Comparison of ENCODE assay signal across 8 cellular contexts in the genomic region with DNA sequence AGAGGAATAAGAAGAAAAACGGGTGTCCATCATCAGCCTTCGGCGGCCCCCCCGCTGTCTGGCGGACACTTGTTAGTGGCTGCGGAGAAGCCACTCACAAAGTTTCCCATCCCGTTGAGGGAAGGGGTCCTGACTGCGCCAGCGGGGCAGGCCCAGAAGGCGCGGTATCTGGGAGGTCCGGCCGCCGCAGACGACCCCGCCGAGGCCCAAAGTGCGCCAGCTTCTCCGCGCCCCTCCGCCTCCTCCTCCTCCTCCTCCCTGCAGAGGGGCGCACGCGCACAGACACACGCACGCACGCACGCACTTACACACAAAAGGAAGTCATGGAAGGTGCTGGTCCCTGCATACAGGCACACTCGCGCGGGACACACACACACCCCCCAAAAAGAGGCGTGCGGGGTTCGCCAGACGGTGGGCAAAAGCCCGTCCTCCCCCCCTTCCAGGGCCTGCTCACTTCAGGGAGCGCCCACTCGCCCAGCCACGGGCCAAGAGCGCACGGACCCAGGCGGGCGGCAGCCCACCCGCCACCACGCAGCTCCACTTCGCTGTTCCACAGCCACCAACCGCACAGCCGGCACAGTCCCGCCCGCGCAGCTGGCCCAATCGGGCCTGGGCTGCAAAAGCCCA. TPM values are rescaled to one million over a fixed set of nuclear protein-coding genes. Genes with fewer than 3 reads are reported as not detected.
A peak's percentile ranks its signal among the peaks of the same experiment; 100 is the strongest.
DNase-seq lines count a peak whose midpoint lies in the region; ATAC-seq, FAIRE-seq and TF ChIP-seq lines count a peak whose summit lies in the region.

No MANE protein-coding gene starts in this region.

- peak overlapping the region; percentile 66 for H3K4me2 ChIP-seq in endothelial cell of umbilical vein (ENCODE audit: insufficient read depth, low read length)

- H3K9ac ChIP-seq in endothelial cell of umbilical vein (replicated peaks; ENCODE audit: extremely low read depth, insufficient read depth, low read length): no peak overlapping the region
- H3K9ac ChIP-seq in muscle layer of colon (ENCODE audit: low read length): peak overlapping the region; percentile 46

- peaks cover 91% of the 10 kb centered on the region for H3K79me2 ChIP-seq in endothelial cell of umbilical vein (ENCODE audit: control insufficient read depth, insufficient read depth, low read length)

- BruUV-seq in endothelial cell of umbilical vein (replicated peaks; lab: Mats Ljungman, UMichigan): no TSS peak

- peaks cover 13% of the 10 kb centered on the region for H4K20me1 ChIP-seq in endothelial cell of umbilical vein (replicated peaks; ENCODE audit: control insufficient read depth, extremely low read depth, insufficient read depth, low read length)

- POLR2A ChIA-PET in activated CD8-positive, alpha-beta T cell treated with anti-CD3 and anti-CD28 coated beads for 36 hours (lab: Charles Lee): interaction anchor here (0.7 to 2.4 kb wide), 6 partner anchors 10 to 46 kb away, joined by 3 to 12 read pairs (median 4); partner anchors contain the start of gene ZNF148
- POLR2A ChIA-PET in endothelial cell of umbilical vein (lab: Charles Lee): no interaction called here

- TF ChIP-seq CTCF in AG10803 (conservative IDR thresholded peaks at IDR 0.05; ENCODE audit: low read length) (no peak), endothelial cell of umbilical vein (IDR thresholded peaks at IDR 0.05; ENCODE audit: extremely low read depth in 1 of 2, insufficient read depth in 1 of 2, low read depth in 1 of 2, low read length in 2 of 2) (no peak)
- no peak for TF ChIP-seq CTCF in activated CD8-positive, alpha-beta T cell treated with anti-CD3 and anti-CD28 coated beads for 36 hours (IDR thresholded peaks at IDR 0.05)

- intact Hi-C loops in activated CD8-positive, alpha-beta T cell treated with anti-CD3 and anti-CD28 coated beads for 36 hours (cut with micrococcal nuclease): loop anchor here (10.0 kb wide), 1 partner anchor 302 kb away; the partner anchor contains the start of gene HEG1
- intact Hi-C loops in endothelial cell of umbilical vein (cut with micrococcal nuclease): no loop called here

- H3K36me3 Mint-ChIP-seq in activated CD8-positive, alpha-beta T cell treated with anti-CD3 and anti-CD28 coated beads for 36 hours (ENCODE audit: low read depth): peaks cover 9% of the 10 kb centered on the region

- TF ChIP-seq POLR2A in endothelial cell of umbilical vein (IDR thresholded peaks at IDR 0.05; ENCODE audit: low read depth, low read length): no peak

- no peaks in the 10 kb centered on the region for H3K9me3 ChIP-seq in endothelial cell of umbilical vein (replicated peaks; ENCODE audit: control insufficient read depth, insufficient read depth, low read length)
- no peaks in the 10 kb centered on the region for H3K9me3 ChIP-seq in muscle layer of colon (ENCODE audit: low read length)

- no peaks in the 10 kb centered on the region for H3K9me3 Mint-ChIP-seq in activated CD8-positive, alpha-beta T cell treated with anti-CD3 and anti-CD28 coated beads for 36 hours

- no peaks in the 10 kb centered on the region for H3K27me3 Mint-ChIP-seq in activated CD8-positive, alpha-beta T cell treated with anti-CD3 and anti-CD28 coated beads for 36 hours

- dilution Hi-C loops in endothelial cell of umbilical vein (cut with MboI; ENCODE audit: extremely low pct_ligation_motif_present, low sequenced_read_pairs): no loop called here

- no peaks in the 10 kb centered on the region for H3K9me1 ChIP-seq in endothelial cell of umbilical vein (replicated peaks; ENCODE audit: control insufficient read depth, extremely low read depth, insufficient read depth, low read length)

- peak overlapping the region; percentile 64 for H3K4me3 ChIP-seq in AG10803 (ENCODE audit: low read length)
- H3K4me3 ChIP-seq in endothelial cell of umbilical vein (replicated peaks in 1 of 3; ENCODE audit: insufficient read depth in 1 of 3, low read depth in 1 of 3, low read length in 3 of 3): peak overlapping the region; percentile 30 to 64 (median 52)
- peak overlapping the region; percentile 61 to 80 for H3K4me3 ChIP-seq in muscle layer of colon (ENCODE audit: low read depth in 1 of 2, low read length in 2 of 2)

- H3K27me3 ChIP-seq in endothelial cell of umbilical vein (ENCODE audit: control insufficient read depth in 2 of 2, insufficient read depth in 2 of 2, low read length in 2 of 2): no peaks in the 10 kb centered on the region
- H3K27me3 ChIP-seq in muscle layer of colon (ENCODE audit: control insufficient read depth in 1 of 2, insufficient read depth in 2 of 2, low read length in 2 of 2): no peaks in the 10 kb centered on the region

- DNase-seq in AG10803 (ENCODE audit: low read depth) (peak; percentile 44), GM19238 (ENCODE audit: insufficient read length, low spot score) (peak; percentile 60), KG1 (lab: John Stamatoyannopoulos, UW) (peak; percentile 43), endothelial cell of umbilical vein (ENCODE audit: low read depth, low spot score) (peak; percentile 66), LoVo (ENCODE audit: low spot score) (no peak)
- DNase-seq in activated CD8-positive, alpha-beta T cell treated with anti-CD3 and anti-CD28 coated beads for 36 hours: peak; percentile 74
- peak; percentile 72 for DNase-seq in stimulated activated naive CD8-positive, alpha-beta T cell treated with anti-CD3 and anti-CD28 coated beads, Interleukin-15, Interleukin-2, amounts not matched to agents 100 U/mL and 50 U/mL, for 24 hours

- no peak for FAIRE-seq in endothelial cell of umbilical vein (lab: Jason Lieb, UNC)

- ATAC-seq in activated CD8-positive, alpha-beta T cell treated with anti-CD3 and anti-CD28 coated beads for 36 hours: peak; percentile 95
- ATAC-seq in stimulated activated naive CD8-positive, alpha-beta T cell treated with anti-CD3 and anti-CD28 coated beads, Interleukin-15, Interleukin-2, amounts not matched to agents 100 U/mL and 50 U/mL, for 24 hours: peak; percentile 95

- CTCF ChIA-PET in activated CD8-positive, alpha-beta T cell treated with anti-CD3 and anti-CD28 coated beads for 36 hours (lab: Charles Lee): interaction anchor here (0.9 to 1.5 kb wide), 3 partner anchors 9 to 22 kb away, joined by 3 read pairs; no protein-coding TSS in a partner anchor
- CTCF ChIA-PET in endothelial cell of umbilical vein (lab: Charles Lee): interaction anchor here (1.1 to 1.3 kb wide), 4 partner anchors 19 to 51 kb away, joined by 3 to 4 read pairs (median 3); partner anchors contain the start of gene ZNF148

- H2AFZ ChIP-seq in endothelial cell of umbilical vein (ENCODE audit: low read depth, low read length): peak overlapping the region; percentile 20

- H3K4me1 ChIP-seq in endothelial cell of umbilical vein (ENCODE audit: control insufficient read depth, extremely low read depth, insufficient read depth, low read length): peaks cover 4% of the 10 kb centered on the region
- peaks cover 9% of the 10 kb centered on the region for H3K4me1 ChIP-seq in muscle layer of colon (ENCODE audit: insufficient read depth, low read length)

- peak overlapping the region; percentile 95 for H3K27ac Mint-ChIP-seq in activated CD8-positive, alpha-beta T cell treated with anti-CD3 and anti-CD28 coated beads for 36 hours

- H3K4me3 Mint-ChIP-seq in activated CD8-positive, alpha-beta T cell treated with anti-CD3 and anti-CD28 coated beads for 36 hours: peak overlapping the region; percentile 78

- H3K36me3 ChIP-seq in endothelial cell of umbilical vein (ENCODE audit: control insufficient read depth in 2 of 2, extremely low read depth in 1 of 2, insufficient read depth in 2 of 2, low read length in 2 of 2): no peaks in the 10 kb centered on the region
- H3K36me3 ChIP-seq in muscle layer of colon (ENCODE audit: insufficient read depth, low read length): no peaks in the 10 kb centered on the region

- peaks cover 58% of the 10 kb centered on the region for H3K4me1 Mint-ChIP-seq in activated CD8-positive, alpha-beta T cell treated with anti-CD3 and anti-CD28 coated beads for 36 hours (ENCODE audit: low read depth)

- no peak overlapping the region for H3K27ac ChIP-seq in endothelial cell of umbilical vein (ENCODE audit: insufficient read depth, low read depth, low read length)
- peak overlapping the region; percentile 82 for H3K27ac ChIP-seq in muscle layer of colon (ENCODE audit: low read depth, low read length)

TF ChIP-seq in endothelial cell of umbilical vein, 7 proteins besides CTCF, POLR2A, EP300 and RAD21:
- TF ChIP-seq MYC (IDR thresholded peaks at IDR 0.05; ENCODE audit: low read depth, low read length): no peak
- TF ChIP-seq FOS (IDR thresholded peaks at IDR 0.05; ENCODE audit: borderline replicate concordance, insufficient read depth, low read length): no peak
- TF ChIP-seq POLR2AphosphoS5 (IDR thresholded peaks at IDR 0.05; ENCODE audit: insufficient read depth, low read depth, low read length): no peak
- TF ChIP-seq EZH2 (IDR thresholded peaks at IDR 0.05; ENCODE audit: borderline replicate concordance, low read depth, low read length, severe bottlenecking): no peak
- TF ChIP-seq GATA2 (IDR thresholded peaks at IDR 0.05; ENCODE audit: insufficient read depth, insufficient read length, low read depth, low read length): no peak
- TF ChIP-seq, protein P1, sequence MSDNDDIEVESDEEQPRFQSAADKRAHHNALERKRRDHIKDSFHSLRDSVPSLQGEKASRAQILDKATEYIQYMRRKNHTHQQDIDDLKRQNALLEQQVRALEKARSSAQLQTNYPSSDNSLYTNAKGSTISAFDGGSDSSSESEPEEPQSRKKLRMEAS (IDR thresholded peaks at IDR 0.05; ENCODE audit: insufficient read depth, insufficient read length): no peak
- TF ChIP-seq JUN (IDR thresholded peaks at IDR 0.05; ENCODE audit: borderline replicate concordance, insufficient read depth, insufficient read length, low read depth): no peak
TF ChIP-seq in endothelial cell of umbilical vein: peak in this region for 0.

RNA-seq across cellular contexts. Expression of gene ZNF148, which starts 18.0 kb away (rescaled TPM):
- total RNA-seq in activated CD8-positive, alpha-beta T cell treated with anti-CD3 and anti-CD28 coated beads for 36 hours: 10 to 100 TPM; 36.3 to 36.9 TPM
- 38.2 and 41.3 TPM in 2 replicates for total RNA-seq in endothelial cell of umbilical vein
- polyA plus RNA-seq in endothelial cell of umbilical vein: 7.1 and 8.0 TPM in 2 replicates
- 10.0 and 10.8 TPM in 2 replicates for polyA plus RNA-seq in endothelial cell of umbilical vein (2011; cell fraction: cytosol; rRNA removed)
- 19.2 and 20.1 TPM in 2 replicates for polyA plus RNA-seq in endothelial cell of umbilical vein (2011; cell fraction: nucleus; rRNA removed)
- 19.7 and 23.1 TPM in 2 replicates for polyA plus RNA-seq in endothelial cell of umbilical vein (2012)
- 69.5 and 76.2 TPM in 2 replicates for polyA minus RNA-seq in endothelial cell of umbilical vein
- 34.3 TPM for polyA minus RNA-seq in endothelial cell of umbilical vein (2011; cell fraction: cytosol; rRNA and poly(A)+ RNA removed)
- polyA minus RNA-seq in endothelial cell of umbilical vein (2011; cell fraction: nucleus; rRNA and poly(A)+ RNA removed): 45.0 and 60.9 TPM in 2 replicates
